15 cellular contexts compared by ENCODE assay signal in the genomic region with DNA sequence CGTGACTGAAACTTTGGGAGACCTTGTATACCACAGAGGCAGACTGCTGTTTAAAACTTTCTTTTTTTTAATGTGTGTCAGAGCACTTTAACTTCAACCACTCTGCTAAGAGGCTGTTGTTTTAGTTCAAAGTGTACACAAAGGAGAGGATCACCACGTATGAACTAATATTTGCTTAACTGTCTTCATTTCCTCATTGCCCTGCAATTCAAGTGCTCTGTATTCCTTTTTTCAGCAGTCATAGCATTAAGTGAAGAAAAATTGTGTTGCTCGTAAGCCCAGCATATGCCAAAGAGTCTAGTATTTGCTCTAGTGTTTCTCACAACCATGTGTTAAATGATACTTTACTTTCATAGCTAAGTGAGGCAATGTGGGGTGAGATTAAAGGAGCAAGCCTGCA.
DNase-seq lines count a peak whose midpoint lies in the region; ATAC-seq and TF ChIP-seq lines count a peak whose summit lies in the region.
"Had no signal": no experiment of that assay in that cellular context is flagged by ENCODE, and none has a peak within 500 bp of the region (broad histone marks: within the 10 kb centered on the region; RNA-seq: fewer than 3 reads in every experiment).

No MANE protein-coding gene starts in this region.

- peak overlapping the region; percentile 79 for H3K9ac ChIP-seq in skeletal muscle satellite cell (ENCODE audit: low read depth, low read length)

- TF ChIP-seq CTCF in LNCaP clone FGC (IDR thresholded peaks at IDR 0.05; ENCODE audit: control insufficient read depth, extremely low read depth, insufficient read depth) = no peak

- DNase-seq in LNCaP clone FGC (ENCODE audit: low read depth) (peak; percentile 67), iris pigment epithelial cell (ENCODE audit: low read depth) (peak; percentile 37), NCI-H1930 (lab: John Stamatoyannopoulos, UW) (no peak)
- DNase-seq in activated CD4-positive, CD25-positive, alpha-beta regulatory T cell treated with anti-CD3 and anti-CD28 coated beads, Interleukin-2, amount 50 U/mL, for 72 hours = no peak
- DNase-seq: activated gamma-delta T cell treated with Interleukin-2 at 50 U/mL for 16 hours, C1 segment of cervical spinal cord, DMS79 treated with DMSO at 0.1 percent for 48 hours, NCI-H146, nephron progenitor cell, T-helper 17 cell had no signal

- no peaks in the 10 kb centered on the region for H3K27me3 ChIP-seq in skeletal muscle satellite cell (ENCODE audit: control insufficient read depth, insufficient read depth, low read length)
- H3K27me3 ChIP-seq: ascending aorta had no signal

- no peaks in the 10 kb centered on the region for H3K9me3 ChIP-seq in skeletal muscle satellite cell (replicated peaks; ENCODE audit: low read length)
- H3K9me3 ChIP-seq: ascending aorta had no signal

- peaks cover 64% of the 10 kb centered on the region for H3K4me1 ChIP-seq in skeletal muscle satellite cell (ENCODE audit: control insufficient read depth, insufficient read depth, low read length)
- H3K4me1 ChIP-seq: ascending aorta had no signal

- no peaks in the 10 kb centered on the region for H3K36me3 ChIP-seq in skeletal muscle satellite cell (ENCODE audit: insufficient read depth, low read length)
- H3K36me3 ChIP-seq: ascending aorta had no signal

- H3K4me3 ChIP-seq in LNCaP clone FGC (ENCODE audit: low read depth, low read length) (no peak overlapping the region), skeletal muscle satellite cell (ENCODE audit: low read length) (no peak overlapping the region)
- H3K4me3 ChIP-seq: ascending aorta had no signal

- ATAC-seq in SK-N-SH treated with all-trans-retinoic acid at 6 μM for 48 hours = peak; percentile 15; the same call in 1 of the 3 replicates
- no peak for ATAC-seq in HG03469 (IDR thresholded peaks at IDR 0.05; ENCODE audit: unreplicated experiment)
- ATAC-seq: activated CD4-positive, CD25-positive, alpha-beta regulatory T cell treated with anti-CD3 and anti-CD28 coated beads, Interleukin-2, amount 50 U/mL, for 24 hours; T-helper 17 cell had no signal

- H3K4me2 ChIP-seq in skeletal muscle satellite cell (ENCODE audit: low read length) = peak overlapping the region; percentile 61

TF ChIP-seq in SK-N-SH treated with all-trans-retinoic acid at 6 μM for 48 hours, 23 proteins besides CTCF, POLR2A, EP300 and RAD21:
- TF ChIP-seq CSDC2 (CRISPR knock-in tag; IDR thresholded peaks at IDR 0.05) (no peak), ZNF70 (CRISPR knock-in tag; IDR thresholded peaks at IDR 0.05) (no peak), ZFP3 (CRISPR knock-in tag; IDR thresholded peaks at IDR 0.05) (no peak)

Comparison
In these comparisons a context has a peak if more than half of its experiments do, and no peak if none do; other contexts are left out.
1. DNase-seq: peak in LNCaP clone FGC (single experiment) and iris pigment epithelial cell (single experiment); none in NCI-H1930 (0 of 2) and activated CD4-positive, CD25-positive, alpha-beta regulatory T cell treated with anti-CD3 and anti-CD28 coated beads, Interleukin-2, amount 50 U/mL, for 72 hours (single experiment).